9 cellular contexts compared by ENCODE assay signal in the genomic region with DNA sequence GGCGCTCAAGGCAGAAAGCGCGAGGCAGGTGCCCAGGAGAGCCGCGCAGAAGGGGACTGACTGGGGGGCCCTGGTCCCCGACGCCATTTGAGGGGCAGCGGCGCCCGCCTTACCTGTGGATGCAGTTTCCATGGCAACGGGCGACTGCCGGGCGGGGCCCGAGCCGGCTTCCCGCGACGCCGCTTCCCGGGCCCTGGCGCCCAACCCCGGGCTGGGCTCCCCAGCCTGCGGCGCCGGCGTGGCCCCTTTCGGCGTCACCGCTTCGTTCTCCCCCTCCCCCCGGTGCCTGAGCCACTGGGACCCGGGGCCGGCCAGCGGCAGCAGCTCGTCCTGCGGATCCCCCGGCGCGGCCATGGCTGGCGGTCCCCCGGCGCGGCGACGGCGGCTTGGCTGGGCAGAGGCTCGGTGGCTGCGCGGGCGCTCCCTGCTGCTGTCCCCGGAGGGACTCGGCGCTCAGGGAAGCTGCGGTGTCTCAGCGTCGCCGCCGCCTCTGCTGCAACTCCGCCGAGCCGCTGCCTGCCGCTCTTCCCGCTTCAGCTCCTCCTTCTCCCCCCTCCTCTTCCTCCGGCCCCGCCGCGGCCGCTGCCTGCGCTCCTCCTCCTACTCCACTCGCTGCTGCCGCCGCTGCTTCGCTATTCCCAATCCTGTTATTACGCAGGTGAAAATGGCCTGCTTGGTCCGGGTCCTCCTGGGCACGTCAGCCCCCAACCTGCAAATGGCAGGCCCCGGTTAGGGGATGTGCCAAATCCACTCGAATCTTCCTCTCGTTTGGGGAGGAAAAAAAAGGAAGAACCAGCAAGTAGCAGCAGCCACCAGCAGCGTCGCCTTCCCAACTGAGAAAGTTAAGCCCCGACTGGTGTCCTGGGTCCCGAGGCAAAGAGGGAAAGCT. TPM values are rescaled to one million over a fixed set of nuclear protein-coding genes. Genes with fewer than 3 reads are reported as not detected.
DNase-seq lines count a peak whose midpoint lies in the region; ATAC-seq and TF ChIP-seq lines count a peak whose summit lies in the region.
"Had no signal": no experiment of that assay in that cellular context is flagged by ENCODE, and none has a peak within 500 bp of the region (broad histone marks: within the 10 kb centered on the region; RNA-seq: fewer than 3 reads in every experiment).

A gene with protein sequence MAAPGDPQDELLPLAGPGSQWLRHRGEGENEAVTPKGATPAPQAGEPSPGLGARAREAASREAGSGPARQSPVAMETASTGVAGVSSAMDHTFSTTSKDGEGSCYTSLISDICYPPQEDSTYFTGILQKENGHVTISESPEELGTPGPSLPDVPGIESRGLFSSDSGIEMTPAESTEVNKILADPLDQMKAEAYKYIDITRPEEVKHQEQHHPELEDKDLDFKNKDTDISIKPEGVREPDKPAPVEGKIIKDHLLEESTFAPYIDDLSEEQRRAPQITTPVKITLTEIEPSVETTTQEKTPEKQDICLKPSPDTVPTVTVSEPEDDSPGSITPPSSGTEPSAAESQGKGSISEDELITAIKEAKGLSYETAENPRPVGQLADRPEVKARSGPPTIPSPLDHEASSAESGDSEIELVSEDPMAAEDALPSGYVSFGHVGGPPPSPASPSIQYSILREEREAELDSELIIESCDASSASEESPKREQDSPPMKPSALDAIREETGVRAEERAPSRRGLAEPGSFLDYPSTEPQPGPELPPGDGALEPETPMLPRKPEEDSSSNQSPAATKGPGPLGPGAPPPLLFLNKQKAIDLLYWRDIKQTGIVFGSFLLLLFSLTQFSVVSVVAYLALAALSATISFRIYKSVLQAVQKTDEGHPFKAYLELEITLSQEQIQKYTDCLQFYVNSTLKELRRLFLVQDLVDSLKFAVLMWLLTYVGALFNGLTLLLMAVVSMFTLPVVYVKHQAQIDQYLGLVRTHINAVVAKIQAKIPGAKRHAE (minus strand): TSS at position 500 of the 889 bp plus-strand sequence. CDS start 146 bp downstream, at position 354.

- H3K27ac ChIP-seq in RWPE1: no peak within 1 kb of the TSS
- H3K27ac ChIP-seq in breast epithelium: peak within 1 kb of the TSS; percentile 45 to 84
- H3K27ac ChIP-seq in gastrocnemius medialis: no peak within 1 kb of the TSS

- peak within 1 kb of the TSS; percentile 44 to 71 (median 58) for H3K4me3 Mint-ChIP-seq in immature natural killer cell

- TF ChIP-seq CTCF in RWPE1 (conservative IDR thresholded peaks at IDR 0.05; ENCODE audit: low read depth) (no peak), breast epithelium (IDR thresholded peaks at IDR 0.05) (no peak), gastrocnemius medialis (IDR thresholded peaks at IDR 0.05 in 4 of 5, conservative IDR thresholded peaks at IDR 0.05 in 1 of 5) (no peak)

- H3K4me3 ChIP-seq in breast epithelium: peak within 1 kb of the TSS; percentile 54 to 91 (median 76)
- peak within 1 kb of the TSS; percentile 51 to 71 (median 56) for H3K4me3 ChIP-seq in gastrocnemius medialis

- POLR2A ChIA-PET in RWPE1 (lab: Yijun Ruan, JAX; ENCODE audit: low non-redundant PET): no interaction called here

- H3K27me3 ChIP-seq in breast epithelium (peaks cover 0 to 10% of the 10 kb centered on the region in 2 donors), gastrocnemius medialis (peaks cover 14 to 37% (median 24%) of the 10 kb centered on the region in 3 donors)

- DNase-seq in COR-L47 (lab: John Stamatoyannopoulos, UW): peak; percentile 73
- DNase-seq in LHCN-M2 (ENCODE audit: low read depth): peak; percentile 7
- peak; percentile 36 for DNase-seq in RWPE1 (ENCODE audit: low spot score)
- peak; percentile 29 to 72 for DNase-seq in breast epithelium (ENCODE audit: low spot score in 2 of 2)
- no peak for DNase-seq in immature natural killer cell
- peak; percentile 19 to 20 for DNase-seq in gastrocnemius medialis
- no peak for DNase-seq in activated CD4-positive, CD25-positive, alpha-beta regulatory T cell treated with anti-CD3 and anti-CD28 coated beads, Interleukin-2, amount 50 U/mL, for 72 hours

- intact Hi-C loops in breast epithelium (cut with DNase I; ENCODE audit: low total_unique reads): no loop called here
- intact Hi-C loops in gastrocnemius medialis (cut with DNase I; ENCODE audit: low total_unique reads): no loop called here

- CTCF ChIA-PET in RWPE1 (lab: Yijun Ruan, JAX): interaction anchor here (0.7 kb wide), 1 partner anchor 74 kb away, joined by 3 read pairs; no protein-coding TSS in a partner anchor

- peaks cover 0 to 8% of the 10 kb centered on the region in 2 donors for H3K4me1 Mint-ChIP-seq in immature natural killer cell

- no peaks in the 10 kb centered on the region for H3K36me3 ChIP-seq in breast epithelium
- no peaks in the 10 kb centered on the region for H3K36me3 ChIP-seq in gastrocnemius medialis

- peaks cover 0 to 6% (median 0%) of the 10 kb centered on the region in 6 donors for H3K9me3 Mint-ChIP-seq in immature natural killer cell

- in situ Hi-C loops in gastrocnemius medialis (cut with MboI; ENCODE audit: low sequenced_read_pairs in 4 of 4): no loop called here

- peak; percentile 61 for ATAC-seq in GM21360 (IDR thresholded peaks at IDR 0.05; ENCODE audit: unreplicated experiment)
- ATAC-seq in gastrocnemius medialis: peak; percentile 45 to 68

- H3K9me3 ChIP-seq in breast epithelium (no peaks in the 10 kb centered on the region), gastrocnemius medialis (no peaks in the 10 kb centered on the region)

- H3K36me3 Mint-ChIP-seq in immature natural killer cell: peaks cover 0 to 4% (median 0%) of the 10 kb centered on the region in 3 donors

- no peak for TF ChIP-seq POLR2A in breast epithelium (IDR thresholded peaks at IDR 0.05)
- no peak for TF ChIP-seq POLR2A in gastrocnemius medialis (IDR thresholded peaks at IDR 0.05)

- peaks cover 7 to 26% (median 12%) of the 10 kb centered on the region in 3 donors for H3K27me3 Mint-ChIP-seq in immature natural killer cell (ENCODE audit: low read depth in 3 of 3)

- H3K4me1 ChIP-seq in breast epithelium (no peaks in the 10 kb centered on the region), gastrocnemius medialis (peaks cover 0 to 7% of the 10 kb centered on the region in 2 donors)

- no peak within 1 kb of the TSS for H3K27ac Mint-ChIP-seq in immature natural killer cell

RNA-seq across cellular contexts. Expression of the gene that starts here (rescaled TPM):
- total RNA-seq in LHCN-M2 (2014; rRNA removed): 0.63 and 1.1 TPM in 2 replicates
- polyA plus RNA-seq in LHCN-M2 (2012): 0.43 TPM
- 10 to 100 TPM; 10.8 to 44.5 (median 17.7) TPM for total RNA-seq in breast epithelium
- 1 to 10 TPM in 1 of 3 donors, under 1 TPM in 2; 0.56 to 5.1 (median 0.90) TPM for polyA plus RNA-seq in immature natural killer cell
- total RNA-seq in gastrocnemius medialis: 1 to 10 TPM; 1.4 to 2.5 (median 1.8) TPM
- total RNA-seq: T-helper 2 cell treated with Interferon-gamma antibody and Interleukin-4, amounts not matched to agents 100 ng/mL and 5 ng/mL, for 36 hours had no signal

Comparison
In these comparisons a context has a peak if more than half of its experiments do, and no peak if none do; other contexts are left out.
1. DNase-seq: peak in COR-L47 (single experiment), LHCN-M2 (single experiment), RWPE1 (single experiment), breast epithelium (2 of 2) and gastrocnemius medialis (2 of 2); none in immature natural killer cell (0 of 3) and activated CD4-positive, CD25-positive, alpha-beta regulatory T cell treated with anti-CD3 and anti-CD28 coated beads, Interleukin-2, amount 50 U/mL, for 72 hours (single experiment).
2. H3K27ac ChIP-seq: peak in breast epithelium (2 of 2); none in RWPE1 (single experiment) and gastrocnemius medialis (0 of 4).